ENCODE assay signal across 12 cellular contexts in the genomic region with DNA sequence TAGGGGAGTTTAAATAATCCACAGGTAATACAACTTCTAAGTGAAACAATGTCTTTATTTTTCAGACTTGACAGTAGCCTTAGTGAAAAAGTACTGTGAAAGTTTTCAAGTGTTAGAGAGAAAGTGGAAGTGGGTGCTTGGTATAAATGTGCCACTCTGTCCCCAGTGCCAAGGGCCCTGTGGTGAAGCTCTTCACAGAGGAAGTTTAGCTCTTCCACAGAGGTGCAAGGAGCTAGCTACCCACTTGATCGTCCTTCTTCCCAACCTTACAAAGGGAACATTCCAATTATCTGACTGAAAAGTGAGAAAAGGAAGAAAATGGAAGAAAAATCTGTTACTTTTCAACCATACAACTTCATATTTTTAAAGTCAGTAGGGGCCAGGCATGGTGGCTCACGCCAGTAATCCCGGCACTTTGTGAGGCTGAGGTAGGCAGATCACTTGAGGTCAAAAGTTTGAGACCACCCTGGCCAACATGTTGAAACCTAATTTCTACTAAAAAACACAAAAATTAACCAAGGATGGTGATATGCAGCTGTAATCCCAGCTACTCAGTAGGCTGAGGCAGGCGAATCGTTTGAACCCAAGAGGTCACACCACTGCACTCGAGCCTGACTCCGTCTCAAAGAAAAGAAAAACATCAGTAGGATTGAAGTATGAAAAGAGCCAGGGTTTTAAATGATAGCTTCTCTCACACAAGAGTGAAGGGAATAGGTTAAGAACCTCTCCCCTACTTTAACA. TPM values are rescaled to one million over a fixed set of nuclear protein-coding genes. Genes with fewer than 3 reads are reported as not detected.
DNase-seq lines count a peak whose midpoint lies in the region; ATAC-seq and TF ChIP-seq lines count a peak whose summit lies in the region.
"Had no signal": no experiment of that assay in that cellular context is flagged by ENCODE, and none has a peak within 500 bp of the region (broad histone marks: within the 10 kb centered on the region; RNA-seq: fewer than 3 reads in every experiment).

No MANE protein-coding gene starts in this region.

- H3K4me1 Mint-ChIP-seq in activated CD4-positive, alpha-beta T cell treated with anti-CD3 and anti-CD28 coated beads, Interleukin-2, amount 10 ng/mL, durations not matched to agents 24 days and 14 days = peaks cover 52% of the 10 kb centered on the region

- no peak overlapping the region for H2AFZ ChIP-seq in OCI-LY1 (ENCODE audit: low read length)

- H3K27me3 Mint-ChIP-seq in activated CD4-positive, alpha-beta T cell treated with anti-CD3 and anti-CD28 coated beads, Interleukin-2, amount 10 ng/mL, durations not matched to agents 24 days and 14 days = no peaks in the 10 kb centered on the region

- peaks cover 21% of the 10 kb centered on the region for H3K36me3 Mint-ChIP-seq in activated CD4-positive, alpha-beta T cell treated with anti-CD3 and anti-CD28 coated beads, Interleukin-2, amount 10 ng/mL, durations not matched to agents 24 days and 14 days (ENCODE audit: low read depth)

- no peaks in the 10 kb centered on the region for H4K20me1 ChIP-seq in OCI-LY1 (ENCODE audit: insufficient read depth, low read length)

- H3K9me3 ChIP-seq in OCI-LY1 (ENCODE audit: low read length) = peaks cover 7% of the 10 kb centered on the region; the same call in 1 of the 2 replicates
- H3K9me3 ChIP-seq: testis had no signal

- H3K9me2 ChIP-seq in OCI-LY1 (ENCODE audit: low read depth, low read length) = no peaks in the 10 kb centered on the region

- peak overlapping the region; percentile 99 for H3K9ac ChIP-seq in OCI-LY1 (ENCODE audit: low read length)

- H3K36me3 ChIP-seq in OCI-LY1 (ENCODE audit: insufficient read depth, low read length) = peaks cover 42% of the 10 kb centered on the region

- H3K27ac ChIP-seq in OCI-LY1 (ENCODE audit: low read depth, low read length, poor library complexity, severe bottlenecking) = peak overlapping the region; percentile 97
- H3K27ac ChIP-seq: testis had no signal

- intact Hi-C loops in activated CD4-positive, alpha-beta T cell treated with anti-CD3 and anti-CD28 coated beads, Interleukin-2, amount 10 ng/mL, durations not matched to agents 24 days and 14 days (cut with micrococcal nuclease) = no loop called here

- TF ChIP-seq CTCF in OCI-LY1 (IDR thresholded peaks at IDR 0.05; ENCODE audit: low read length) (no peak), GM20000 (IDR thresholded peaks at IDR 0.05; ENCODE audit: extremely low read depth, missing control alignments) (no peak)

- peaks cover 8% of the 10 kb centered on the region for H3F3A ChIP-seq in OCI-LY1 (ENCODE audit: insufficient read depth, low read length)

- peak overlapping the region; percentile 87 for H3K4me2 ChIP-seq in OCI-LY1 (ENCODE audit: low read length)

- peak overlapping the region; percentile 18 for H3K4me3 Mint-ChIP-seq in activated CD4-positive, alpha-beta T cell treated with anti-CD3 and anti-CD28 coated beads, Interleukin-2, amount 10 ng/mL, durations not matched to agents 24 days and 14 days

- H3K27me3 ChIP-seq in OCI-LY1 (ENCODE audit: insufficient read depth, low read length) = no peaks in the 10 kb centered on the region
- H3K27me3 ChIP-seq: testis had no signal

- DNase-seq in activated CD4-positive, alpha-beta T cell treated with anti-CD3 and anti-CD28 coated beads, Interleukin-2, amount 10 ng/mL, durations not matched to agents 24 days and 14 days = no peak
- DNase-seq in activated CD4-positive, alpha-beta T cell treated with anti-CD3 and anti-CD28 coated beads for 4 hours = no peak
- DNase-seq in pons (ENCODE audit: low spot score) = peak; percentile 40
- DNase-seq in HK-2 (ENCODE audit: unreplicated experiment) = no peak
- DNase-seq in NCI-H2196 (lab: John Stamatoyannopoulos, UW; ENCODE audit: unreplicated experiment) = no peak
- DNase-seq in GM20000 (ENCODE audit: low spot score) = no peak
- DNase-seq: midbrain, NCI-H510A treated with DMSO at 0.1 percent for 48 hours, T-helper 9 cell, testis had no signal

- H3K4me1 ChIP-seq in OCI-LY1 (ENCODE audit: insufficient read depth, low read length, severe bottlenecking) = peaks cover 51% of the 10 kb centered on the region
- H3K4me1 ChIP-seq: testis had no signal

- peak; percentile 31 for ATAC-seq in GM21786 (IDR thresholded peaks at IDR 0.05; ENCODE audit: unreplicated experiment)

- H3K79me2 ChIP-seq in OCI-LY1 (ENCODE audit: insufficient read depth, low read length) = peaks cover 25% of the 10 kb centered on the region

- H3K9me3 Mint-ChIP-seq in activated CD4-positive, alpha-beta T cell treated with anti-CD3 and anti-CD28 coated beads, Interleukin-2, amount 10 ng/mL, durations not matched to agents 24 days and 14 days = peaks cover 30% of the 10 kb centered on the region

- no peak overlapping the region for H3K27ac Mint-ChIP-seq in activated CD4-positive, alpha-beta T cell treated with anti-CD3 and anti-CD28 coated beads, Interleukin-2, amount 10 ng/mL, durations not matched to agents 24 days and 14 days

- H3K4me3 ChIP-seq in OCI-LY1 (ENCODE audit: low read depth, low read length, poor library complexity, severe bottlenecking) = peak overlapping the region; percentile 84
- H3K4me3 ChIP-seq: testis had no signal

RNA-seq across cellular contexts. Expression of a gene that starts 41.0 kb away (rescaled TPM):
- 436 and 438 TPM in 2 replicates for total RNA-seq in activated CD4-positive, alpha-beta T cell treated with anti-CD3 and anti-CD28 coated beads, Interleukin-2, amount 10 ng/mL, durations not matched to agents 24 days and 14 days

RNA-seq across cellular contexts. Expression of a gene that starts 57.4 kb away (rescaled TPM):
- total RNA-seq in activated CD4-positive, alpha-beta T cell treated with anti-CD3 and anti-CD28 coated beads, Interleukin-2, amount 10 ng/mL, durations not matched to agents 24 days and 14 days = not detected in 2 replicates
- total RNA-seq: testis had no signal
